23 cellular contexts compared by ENCODE assay signal in the genomic region with DNA sequence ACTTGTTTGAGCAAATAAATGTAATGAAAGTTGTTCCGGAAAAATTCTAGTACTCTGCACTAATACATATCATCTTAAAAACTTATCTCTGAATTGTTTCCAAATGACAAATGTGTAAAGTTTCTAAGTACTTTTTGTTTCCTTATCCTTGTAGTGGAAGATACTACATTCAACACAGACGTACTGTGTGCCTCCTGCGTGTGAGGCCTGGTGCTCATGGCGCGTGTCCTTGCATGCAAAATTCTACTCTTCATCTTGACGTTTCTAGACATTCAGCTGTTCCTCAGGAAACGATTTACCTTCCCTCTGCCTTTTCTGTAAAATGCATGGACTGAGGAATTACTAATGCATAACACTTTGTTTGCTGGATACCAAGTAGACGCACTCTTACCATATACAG. TPM values are rescaled to one million over a fixed set of nuclear protein-coding genes. Genes with fewer than 3 reads are reported as not detected.
DNase-seq lines count a peak whose midpoint lies in the region; ATAC-seq, FAIRE-seq and TF ChIP-seq lines count a peak whose summit lies in the region.
"Had no signal": no experiment of that assay in that cellular context is flagged by ENCODE, and none has a peak within 500 bp of the region (broad histone marks: within the 10 kb centered on the region; RNA-seq: fewer than 3 reads in every experiment).

No MANE protein-coding gene starts in this region.

- no peaks in the 10 kb centered on the region for H3K36me3 Mint-ChIP-seq in activated T-cell treated with anti-CD3 and anti-CD28 coated beads, Interleukin-2, amount 50 U/mL, for 24 hours (ENCODE audit: low read depth)
- H3K36me3 Mint-ChIP-seq in activated T-cell treated with anti-CD3 and anti-CD28 coated beads, Interleukin-2, amount 50 U/mL, for 4 hours (ENCODE audit: insufficient read depth): no peaks in the 10 kb centered on the region

- WGBS in sigmoid colon, 2 donors: 86 to 90% methylated on average over 8 of the region's 8 CpGs

- H3K9me3 ChIP-seq in sigmoid colon: no peaks in the 10 kb centered on the region
- H3K9me3 ChIP-seq: prostate gland, SJCRH30, thyroid gland had no signal

- H3K27me3 Mint-ChIP-seq in activated T-cell treated with anti-CD3 and anti-CD28 coated beads, Interleukin-2, amount 50 U/mL, for 24 hours: peaks cover 9% of the 10 kb centered on the region
- H3K27me3 Mint-ChIP-seq in activated T-cell treated with anti-CD3 and anti-CD28 coated beads, Interleukin-2, amount 50 U/mL, for 4 hours (ENCODE audit: low read depth): peaks cover 2% of the 10 kb centered on the region

- H3K4me1 Mint-ChIP-seq in activated T-cell treated with anti-CD3 and anti-CD28 coated beads, Interleukin-2, amount 50 U/mL, for 24 hours (ENCODE audit: low read depth): peaks cover 34% of the 10 kb centered on the region
- H3K4me1 Mint-ChIP-seq in activated T-cell treated with anti-CD3 and anti-CD28 coated beads, Interleukin-2, amount 50 U/mL, for 4 hours (ENCODE audit: low read depth): peaks cover 25% of the 10 kb centered on the region

- no peaks in the 10 kb centered on the region for H3K9me3 Mint-ChIP-seq in activated T-cell treated with anti-CD3 and anti-CD28 coated beads, Interleukin-2, amount 50 U/mL, for 24 hours
- H3K9me3 Mint-ChIP-seq in activated T-cell treated with anti-CD3 and anti-CD28 coated beads, Interleukin-2, amount 50 U/mL, for 4 hours: no peaks in the 10 kb centered on the region

- DNase-seq in activated T-cell treated with anti-CD3 and anti-CD28 coated beads, Interleukin-2, amount 50 U/mL, for 24 hours: peak; percentile 12
- no peak for DNase-seq in activated T-cell treated with anti-CD3 and anti-CD28 coated beads, Interleukin-2, amount 50 U/mL, for 4 hours
- DNase-seq in DMS79 (lab: John Stamatoyannopoulos, UW): peak; percentile 59
- DNase-seq in bronchial epithelial cell (ENCODE audit: low read depth): peak; percentile 34
- peak; percentile 10 for DNase-seq in sigmoid colon
- no peak for DNase-seq in T-helper 9 cell
- no peak for DNase-seq in NCI-H774 (lab: John Stamatoyannopoulos, UW)
- DNase-seq in DMS 273 treated with DMSO at 0.1 percent for 48 hours (lab: John Stamatoyannopoulos, UW): no peak
- DNase-seq: activated CD4-positive, alpha-beta T cell treated with anti-CD3 and anti-CD28 coated beads for 48 hours; anterior cingulate cortex; central memory CD4-positive, alpha-beta T cell; EL; midbrain; NCI-H226; stimulated activated CD4-positive, alpha-beta T cell treated with anti-CD3 and anti-CD28 coated beads, Interleukin-1b, Interleukin-23, amount 100 ng/mL, for 48 hours; thyroid gland had no signal

- no peak for TF ChIP-seq EP300 in sigmoid colon (IDR thresholded peaks at IDR 0.05)

- intact Hi-C loops in sigmoid colon (cut with DNase I): no loop called here

- peaks cover 10% of the 10 kb centered on the region for H3K36me3 ChIP-seq in bronchial epithelial cell (ENCODE audit: control insufficient read depth, insufficient read depth, low read length)
- peaks cover 0 to 11% (median 0%) of the 10 kb centered on the region in 4 donors for H3K36me3 ChIP-seq in sigmoid colon

- H3K27ac Mint-ChIP-seq in activated T-cell treated with anti-CD3 and anti-CD28 coated beads, Interleukin-2, amount 50 U/mL, for 24 hours: no peak overlapping the region

- H3K27me3 ChIP-seq in bronchial epithelial cell (ENCODE audit: control insufficient read depth, insufficient read depth, low read length) (peaks cover 2% of the 10 kb centered on the region), sigmoid colon (peaks cover 0 to 3% (median 0%) of the 10 kb centered on the region in 3 donors)
- H3K27me3 ChIP-seq: dorsolateral prefrontal cortex, SJCRH30, thyroid gland had no signal

- H3K4me3 ChIP-seq in bronchial epithelial cell (ENCODE audit: low read depth, low read length) (no peak overlapping the region), sigmoid colon (no peak overlapping the region)
- H3K4me3 ChIP-seq: PC-9, thyroid gland had no signal

- no peak for TF ChIP-seq POLR2A in sigmoid colon (IDR thresholded peaks at IDR 0.05)

- H3K4me1 ChIP-seq in sigmoid colon: no peaks in the 10 kb centered on the region
- H3K4me1 ChIP-seq: prostate gland had no signal

- TF ChIP-seq CTCF in bronchial epithelial cell (IDR thresholded peaks at IDR 0.05; ENCODE audit: insufficient read depth, low read length, severe bottlenecking) (no peak), sigmoid colon (IDR thresholded peaks at IDR 0.05) (no peak)

- H3K27ac ChIP-seq in sigmoid colon: no peak overlapping the region
- H3K27ac ChIP-seq: KMS-11, PC-9 had no signal

- H3K4me3 Mint-ChIP-seq in activated T-cell treated with anti-CD3 and anti-CD28 coated beads, Interleukin-2, amount 50 U/mL, for 24 hours: no peak overlapping the region
- no peak overlapping the region for H3K4me3 Mint-ChIP-seq in activated T-cell treated with anti-CD3 and anti-CD28 coated beads, Interleukin-2, amount 50 U/mL, for 4 hours

- no peak for FAIRE-seq in bronchial epithelial cell (lab: Jason Lieb, UNC)
- FAIRE-seq: A204.1 had no signal

- no peak for ATAC-seq in activated T-cell treated with anti-CD3 and anti-CD28 coated beads, Interleukin-2, amount 50 U/mL, for 4 hours

RNA-seq across cellular contexts. Expression of a gene that starts 11.5 kb away (rescaled TPM):
- 1 to 10 TPM in 2 of 3 donors, under 1 TPM in 1; 0.18 to 1.4 (median 1.0) TPM for total RNA-seq in activated T-cell treated with anti-CD3 and anti-CD28 coated beads, Interleukin-2, amount 50 U/mL, for 4 hours
- total RNA-seq in bronchial epithelial cell (4.1 and 4.7 TPM in 2 replicates), sigmoid colon (1 to 10 TPM; 1.1 to 8.4 (median 5.1) TPM)
- polyA plus RNA-seq in sigmoid colon: 10 to 100 TPM in 1 of 3 donors, 1 to 10 TPM in 2; 3.0 to 13.6 (median 3.5) TPM
- total RNA-seq: PC-9; T-helper 1 cell treated with Interleukin-12 subunit alpha and Interleukin-12 subunit beta and Interleukin-4 antibody, amounts not matched to agents 30 ng/mL and 1 ng/mL, for 36 hours had no signal

RNA-seq across cellular contexts. Expression of a gene that starts 27.1 kb away (rescaled TPM):
- total RNA-seq in activated T-cell treated with anti-CD3 and anti-CD28 coated beads, Interleukin-2, amount 50 U/mL, for 4 hours: 10 to 100 TPM; 13.8 to 14.3 (median 14.3) TPM
- total RNA-seq in bronchial epithelial cell (7.1 and 11.8 TPM in 2 replicates), sigmoid colon (10 to 100 TPM; 29.6 to 55.0 (median 45.7) TPM)
- polyA plus RNA-seq in sigmoid colon: 10 to 100 TPM in 1 of 3 donors, 1 to 10 TPM in 2; 5.5 to 12.1 (median 9.0) TPM

Comparison
In these comparisons a context has a peak if more than half of its experiments do, and no peak if none do; other contexts are left out.
1. DNase-seq: peak in activated T-cell treated with anti-CD3 and anti-CD28 coated beads, Interleukin-2, amount 50 U/mL, for 24 hours (single experiment), DMS79 (single experiment), bronchial epithelial cell (single experiment) and sigmoid colon (single experiment); none in activated T-cell treated with anti-CD3 and anti-CD28 coated beads, Interleukin-2, amount 50 U/mL, for 4 hours (single experiment), T-helper 9 cell (single experiment), NCI-H774 (single experiment) and DMS 273 treated with DMSO at 0.1 percent for 48 hours (single experiment).